10 cellular contexts compared by ENCODE assay signal in genomic region chr17:21029515-21029914, GRCh38. TPM values are rescaled to one million over a fixed set of nuclear protein-coding genes. Genes with fewer than 3 reads are reported as not detected.
DNase-seq lines count a peak whose midpoint lies in the region; ATAC-seq, FAIRE-seq and TF ChIP-seq lines count a peak whose summit lies in the region.
"Had no signal": no experiment of that assay in that cellular context is flagged by ENCODE, and none has a peak within 500 bp of the region (broad histone marks: within the 10 kb centered on the region; RNA-seq: fewer than 3 reads in every experiment).

No MANE protein-coding gene starts in this region.

- H3K27me3 Mint-ChIP-seq in CD8-positive, alpha-beta T cell (ENCODE audit: low read depth) = no peaks in the 10 kb centered on the region
- no peaks in the 10 kb centered on the region for H3K27me3 Mint-ChIP-seq in effector memory CD8-positive, alpha-beta T cell
- no peaks in the 10 kb centered on the region for H3K27me3 Mint-ChIP-seq in progenitor cell of endocrine pancreas
- H3K27me3 Mint-ChIP-seq: T-cell had no signal

- no peaks in the 10 kb centered on the region for H3K9me3 ChIP-seq in CD8-positive, alpha-beta T cell (ENCODE audit: low read length)
- H3K9me3 ChIP-seq in RWPE2 (ENCODE audit: severe bottlenecking) = no peaks in the 10 kb centered on the region

- POLR2A ChIA-PET in CD8-positive, alpha-beta T cell (lab: Charles Lee) = no interaction called here

- H3K9me3 Mint-ChIP-seq in CD8-positive, alpha-beta T cell = no peaks in the 10 kb centered on the region
- no peaks in the 10 kb centered on the region for H3K9me3 Mint-ChIP-seq in effector memory CD8-positive, alpha-beta T cell
- H3K9me3 Mint-ChIP-seq in progenitor cell of endocrine pancreas (ENCODE audit: low read depth) = no peaks in the 10 kb centered on the region
- H3K9me3 Mint-ChIP-seq: T-cell had no signal

- CTCF ChIA-PET in CD8-positive, alpha-beta T cell (lab: Charles Lee) = no interaction called here

- H3K36me3 ChIP-seq in CD8-positive, alpha-beta T cell (ENCODE audit: insufficient read depth, low read length) = peaks cover 20% of the 10 kb centered on the region
- peaks cover 84% of the 10 kb centered on the region for H3K36me3 ChIP-seq in RWPE2 (ENCODE audit: low read depth)

- H3K4me3 Mint-ChIP-seq in CD8-positive, alpha-beta T cell = peak overlapping the region; percentile 21
- no peak overlapping the region for H3K4me3 Mint-ChIP-seq in effector memory CD8-positive, alpha-beta T cell
- H3K4me3 Mint-ChIP-seq in progenitor cell of endocrine pancreas (ENCODE audit: low read depth) = no peak overlapping the region

- intact Hi-C loops in CD8-positive, alpha-beta T cell (cut with DNase I, micrococcal nuclease) = no loop called here

- H3K36me3 Mint-ChIP-seq in CD8-positive, alpha-beta T cell = peaks cover 54% of the 10 kb centered on the region
- H3K36me3 Mint-ChIP-seq in effector memory CD8-positive, alpha-beta T cell (ENCODE audit: insufficient read depth) = peaks cover 45% of the 10 kb centered on the region
- peaks cover 12% of the 10 kb centered on the region for H3K36me3 Mint-ChIP-seq in progenitor cell of endocrine pancreas (ENCODE audit: insufficient read depth)

- FAIRE-seq in GM19239 (lab: Jason Lieb, UNC) = no peak

- DNase-seq in CD8-positive, alpha-beta T cell = no peak
- DNase-seq in RWPE2 (ENCODE audit: low spot score) (no peak), progenitor cell of endocrine pancreas (ENCODE audit: low spot score, unreplicated experiment) (no peak), GM19239 (ENCODE audit: insufficient read length, low spot score) (no peak), epidermal melanocyte (ENCODE audit: insufficient read length, low spot score) (no peak)
- no peak for DNase-seq in effector memory CD8-positive, alpha-beta T cell
- DNase-seq: NCI-H1417 treated with DMSO at 0.1 percent for 48 hours, T-cell had no signal

- H3K27ac Mint-ChIP-seq in CD8-positive, alpha-beta T cell = peak overlapping the region; percentile 25
- peak overlapping the region; percentile 50 to 59 for H3K27ac Mint-ChIP-seq in effector memory CD8-positive, alpha-beta T cell
- H3K27ac Mint-ChIP-seq in progenitor cell of endocrine pancreas = peak overlapping the region; percentile 68

- H3K4me1 ChIP-seq in CD8-positive, alpha-beta T cell (ENCODE audit: insufficient read depth, low read length) = peaks cover 53% of the 10 kb centered on the region
- peaks cover 23% of the 10 kb centered on the region for H3K4me1 ChIP-seq in RWPE2 (ENCODE audit: insufficient read depth, poor library complexity, severe bottlenecking)

- no peak overlapping the region for H3K4me3 ChIP-seq in CD8-positive, alpha-beta T cell (ENCODE audit: low read depth, low read length)
- no peak overlapping the region for H3K4me3 ChIP-seq in RWPE2 (ENCODE audit: severe bottlenecking)

- H3K4me1 Mint-ChIP-seq in CD8-positive, alpha-beta T cell (ENCODE audit: low read depth) = peaks cover 82% of the 10 kb centered on the region
- peaks cover 56 to 61% of the 10 kb centered on the region in 2 donors for H3K4me1 Mint-ChIP-seq in effector memory CD8-positive, alpha-beta T cell (ENCODE audit: low read depth in 2 of 2)
- H3K4me1 Mint-ChIP-seq in progenitor cell of endocrine pancreas (ENCODE audit: low read depth) = peaks cover 31% of the 10 kb centered on the region

- H3K27me3 ChIP-seq in CD8-positive, alpha-beta T cell (ENCODE audit: insufficient read depth, low read length) = no peaks in the 10 kb centered on the region
- no peaks in the 10 kb centered on the region for H3K27me3 ChIP-seq in RWPE2 (ENCODE audit: insufficient read depth, poor library complexity, severe bottlenecking)

- no peak overlapping the region for H3K27ac ChIP-seq in CD8-positive, alpha-beta T cell (ENCODE audit: low read depth, low read length)
- H3K27ac ChIP-seq in RWPE2 (ENCODE audit: poor library complexity, severe bottlenecking) = peak overlapping the region; percentile 14

- no peak for TF ChIP-seq CTCF in CD8-positive, alpha-beta T cell (IDR thresholded peaks at IDR 0.05)
- TF ChIP-seq CTCF in RWPE2 (IDR thresholded peaks at IDR 0.05; ENCODE audit: poor library complexity, severe bottlenecking) (no peak), progenitor cell of endocrine pancreas (IDR thresholded peaks at IDR 0.05; ENCODE audit: unreplicated experiment) (no peak)

- no peak for ATAC-seq in CD8-positive, alpha-beta T cell
- ATAC-seq in RWPE2 (ENCODE audit: low read depth) = peak; percentile 31; the same call in 1 of the 3 replicates
- no peak for ATAC-seq in effector memory CD8-positive, alpha-beta T cell (replicated peaks)
- no peak for ATAC-seq in HG03342 (IDR thresholded peaks at IDR 0.05; ENCODE audit: unreplicated experiment)
- no peak for ATAC-seq in HG02870 (IDR thresholded peaks at IDR 0.05; ENCODE audit: unreplicated experiment)
- ATAC-seq: T-cell had no signal

RNA-seq across cellular contexts. Expression of gene USP22, which starts 13.3 kb away (rescaled TPM):
- 100 to 1,000 TPM; 177 to 190 TPM for total RNA-seq in CD8-positive, alpha-beta T cell
- 368 and 373 TPM in 2 replicates for total RNA-seq in progenitor cell of endocrine pancreas
